8 cellular contexts compared by ENCODE assay signal in the genomic region with DNA sequence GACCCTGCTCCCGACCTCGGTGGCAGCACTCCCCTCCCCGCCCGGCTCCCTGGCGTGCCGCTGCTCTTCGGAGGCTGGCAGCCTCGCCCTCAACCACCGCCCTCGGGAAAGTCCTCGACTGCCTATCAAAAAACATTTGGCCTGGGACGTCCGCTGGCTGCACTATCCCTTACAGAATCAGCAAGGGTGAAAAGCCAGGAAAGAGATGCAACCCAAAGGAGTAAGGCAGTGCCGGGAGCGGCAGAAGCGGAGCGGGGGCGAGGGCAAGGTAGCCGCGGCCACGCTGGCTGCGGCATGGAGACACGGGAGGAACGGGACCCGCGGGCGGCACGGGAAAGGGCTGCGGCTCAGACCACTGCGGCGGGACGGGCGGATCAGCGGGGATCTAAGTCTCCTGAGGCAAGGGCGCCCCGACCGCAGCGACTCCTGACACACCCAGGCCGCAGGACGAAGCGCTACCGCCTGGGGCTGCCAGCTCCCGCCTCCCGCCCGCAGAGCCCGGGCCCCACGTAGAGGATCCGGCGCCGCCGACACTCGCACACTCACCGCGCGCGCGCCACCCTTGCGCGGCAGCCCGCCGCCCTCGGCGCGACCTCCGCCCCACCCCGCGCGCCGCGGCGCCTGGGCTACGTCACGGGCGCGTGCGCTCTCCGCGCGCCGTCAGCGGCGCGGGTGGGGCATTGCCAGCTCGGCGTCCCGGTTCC. TPM values are rescaled to one million over a fixed set of nuclear protein-coding genes. Genes with fewer than 3 reads are reported as not detected.
DNase-seq lines count a peak whose midpoint lies in the region; ATAC-seq and TF ChIP-seq lines count a peak whose summit lies in the region.

A gene with protein sequence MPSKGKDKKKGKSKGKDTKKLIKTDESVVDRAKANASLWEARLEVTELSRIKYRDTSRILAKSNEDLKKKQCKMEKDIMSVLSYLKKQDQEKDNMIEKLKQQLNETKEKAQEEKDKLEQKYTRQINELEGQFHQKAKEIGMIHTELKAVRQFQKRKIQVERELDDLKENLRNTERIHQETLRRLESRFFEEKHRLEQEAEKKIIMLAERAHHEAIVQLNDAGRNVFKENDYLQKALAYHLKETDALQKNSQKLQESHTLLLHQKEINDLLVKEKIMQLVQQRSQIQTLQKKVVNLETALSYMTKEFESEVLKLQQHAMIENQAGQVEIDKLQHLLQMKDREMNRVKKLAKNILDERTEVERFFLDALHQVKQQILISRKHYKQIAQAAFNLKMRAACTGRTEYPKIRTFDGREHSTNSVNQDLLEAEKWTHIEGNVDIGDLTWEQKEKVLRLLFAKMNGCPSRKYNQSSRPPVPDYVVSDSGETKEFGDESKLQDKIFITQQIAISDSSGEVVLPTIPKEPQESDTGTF (plus strand): TSS at position 646 of the 704 bp plus-strand sequence. CDS start 130 bp downstream, outside the sequence.
A gene with protein sequence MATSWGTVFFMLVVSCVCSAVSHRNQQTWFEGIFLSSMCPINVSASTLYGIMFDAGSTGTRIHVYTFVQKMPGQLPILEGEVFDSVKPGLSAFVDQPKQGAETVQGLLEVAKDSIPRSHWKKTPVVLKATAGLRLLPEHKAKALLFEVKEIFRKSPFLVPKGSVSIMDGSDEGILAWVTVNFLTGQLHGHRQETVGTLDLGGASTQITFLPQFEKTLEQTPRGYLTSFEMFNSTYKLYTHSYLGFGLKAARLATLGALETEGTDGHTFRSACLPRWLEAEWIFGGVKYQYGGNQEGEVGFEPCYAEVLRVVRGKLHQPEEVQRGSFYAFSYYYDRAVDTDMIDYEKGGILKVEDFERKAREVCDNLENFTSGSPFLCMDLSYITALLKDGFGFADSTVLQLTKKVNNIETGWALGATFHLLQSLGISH (minus strand): TSS at position 585 of the 704 bp plus-strand sequence. CDS start 31,186 bp downstream, outside the sequence.

- H3K79me2 ChIP-seq in Karpas-422 (ENCODE audit: low read length) = peaks cover 25% of the 10 kb centered on the region

- H2AFZ ChIP-seq in Karpas-422 (ENCODE audit: low read length) = peak within 1 kb of the TSS; percentile 88

- POLR2A ChIA-PET in RWPE1 (lab: Yijun Ruan, JAX; ENCODE audit: low non-redundant PET) = no interaction called here

- no peaks in the 10 kb centered on the region for H3K9me3 Mint-ChIP-seq in nephron progenitor cell

- DNase-seq in DMS79 (lab: John Stamatoyannopoulos, UW) = peak; percentile 71
- DNase-seq in Karpas-422 = peak; percentile 96
- peak; percentile 95 for DNase-seq in RWPE1 (ENCODE audit: low spot score)
- peak; percentile 80 for DNase-seq in activated T-helper 9 cell treated with anti-CD3 and anti-CD28 coated beads, Interleukin-2, amount 50 U/mL, for 16 hours (ENCODE audit: low read depth)
- peak; percentile 85 for DNase-seq in fibroblast of pulmonary artery (ENCODE audit: low read depth)
- peak; percentile 86 for DNase-seq in nephron progenitor cell
- DNase-seq in stimulated activated naive CD8-positive, alpha-beta T cell treated with anti-CD3 and anti-CD28 coated beads, Interleukin-15, Interleukin-2, amounts not matched to agents 100 U/mL and 50 U/mL, for 24 hours = peak; percentile 86

- H3K36me3 Mint-ChIP-seq in nephron progenitor cell (ENCODE audit: low read depth) = no peaks in the 10 kb centered on the region

- H3K4me1 Mint-ChIP-seq in nephron progenitor cell = peaks cover 17% of the 10 kb centered on the region

- H3K27me3 Mint-ChIP-seq in nephron progenitor cell (ENCODE audit: low read depth, poor library complexity) = no peaks in the 10 kb centered on the region

- H3K4me1 ChIP-seq in Karpas-422 (ENCODE audit: low read length) = peaks cover 20% of the 10 kb centered on the region

- peak within 1 kb of the TSS; percentile 96 for H3K9ac ChIP-seq in Karpas-422 (ENCODE audit: low read length)

- no peaks in the 10 kb centered on the region for H3K36me3 ChIP-seq in Karpas-422 (ENCODE audit: insufficient read depth, low read length)

- H3K4me3 ChIP-seq in Karpas-422 (ENCODE audit: low read length) (peak within 1 kb of the TSS; percentile 95), fibroblast of pulmonary artery (replicated peaks; ENCODE audit: low read depth, low read length) (peak within 1 kb of the TSS; percentile 91)

- peak within 1 kb of the TSS; percentile 89 for H3K27ac Mint-ChIP-seq in nephron progenitor cell

- ATAC-seq in GM21825 (IDR thresholded peaks at IDR 0.05; ENCODE audit: unreplicated experiment) = peak; percentile 86
- peak; percentile 97 for ATAC-seq in stimulated activated naive CD8-positive, alpha-beta T cell treated with anti-CD3 and anti-CD28 coated beads, Interleukin-15, Interleukin-2, amounts not matched to agents 100 U/mL and 50 U/mL, for 24 hours

- no peaks in the 10 kb centered on the region for H3K9me3 ChIP-seq in Karpas-422 (ENCODE audit: low read length)

- H3K4me3 Mint-ChIP-seq in nephron progenitor cell = peak within 1 kb of the TSS; percentile 92

- H3K27ac ChIP-seq in Karpas-422 (ENCODE audit: low read length) (peak within 1 kb of the TSS; percentile 42; the same call in 1 of the 2 replicates), RWPE1 (peak within 1 kb of the TSS; percentile 99)

- H3K4me2 ChIP-seq in Karpas-422 (ENCODE audit: low read depth, low read length, poor library complexity, severe bottlenecking) = peak within 1 kb of the TSS; percentile 81

- no peaks in the 10 kb centered on the region for H3K27me3 ChIP-seq in Karpas-422 (ENCODE audit: low read length)

- no peaks in the 10 kb centered on the region for H4K20me1 ChIP-seq in Karpas-422 (ENCODE audit: insufficient read depth, low read depth, low read length)

- no peaks in the 10 kb centered on the region for H3K9me2 ChIP-seq in Karpas-422 (replicated peaks; ENCODE audit: insufficient read depth, low read length)

- TF ChIP-seq CTCF in RWPE1 (conservative IDR thresholded peaks at IDR 0.05; ENCODE audit: low read depth) (no peak), fibroblast of pulmonary artery (IDR thresholded peaks at IDR 0.05; ENCODE audit: low read length, missing control alignments) (no peak), nephron progenitor cell (IDR thresholded peaks at IDR 0.05) (no peak)

- CTCF ChIA-PET in RWPE1 (lab: Yijun Ruan, JAX) = no interaction called here

RNA-seq across cellular contexts. Expression of the first gene that starts in this region (rescaled TPM):
- total RNA-seq in Karpas-422 (2014; rRNA removed; shearing (Covaris generic); ENCODE audit: low replicate concordance) = 2.0 and 6.1 TPM in 2 replicates

RNA-seq across cellular contexts. Expression of the second gene that starts in this region (rescaled TPM):
- total RNA-seq in Karpas-422 (2014; rRNA removed; shearing (Covaris generic); ENCODE audit: low replicate concordance) = 22.3 and 26.3 TPM in 2 replicates

Comparison
In these comparisons a context has a peak if more than half of its experiments do, and no peak if none do; other contexts are left out.
1. Peak in every context shown above with its lines: DNase-seq, ATAC-seq, H3K4me3 ChIP-seq and H3K27ac ChIP-seq.